Comparison of ENCODE assay signal across 7 cellular contexts in the genomic region with DNA sequence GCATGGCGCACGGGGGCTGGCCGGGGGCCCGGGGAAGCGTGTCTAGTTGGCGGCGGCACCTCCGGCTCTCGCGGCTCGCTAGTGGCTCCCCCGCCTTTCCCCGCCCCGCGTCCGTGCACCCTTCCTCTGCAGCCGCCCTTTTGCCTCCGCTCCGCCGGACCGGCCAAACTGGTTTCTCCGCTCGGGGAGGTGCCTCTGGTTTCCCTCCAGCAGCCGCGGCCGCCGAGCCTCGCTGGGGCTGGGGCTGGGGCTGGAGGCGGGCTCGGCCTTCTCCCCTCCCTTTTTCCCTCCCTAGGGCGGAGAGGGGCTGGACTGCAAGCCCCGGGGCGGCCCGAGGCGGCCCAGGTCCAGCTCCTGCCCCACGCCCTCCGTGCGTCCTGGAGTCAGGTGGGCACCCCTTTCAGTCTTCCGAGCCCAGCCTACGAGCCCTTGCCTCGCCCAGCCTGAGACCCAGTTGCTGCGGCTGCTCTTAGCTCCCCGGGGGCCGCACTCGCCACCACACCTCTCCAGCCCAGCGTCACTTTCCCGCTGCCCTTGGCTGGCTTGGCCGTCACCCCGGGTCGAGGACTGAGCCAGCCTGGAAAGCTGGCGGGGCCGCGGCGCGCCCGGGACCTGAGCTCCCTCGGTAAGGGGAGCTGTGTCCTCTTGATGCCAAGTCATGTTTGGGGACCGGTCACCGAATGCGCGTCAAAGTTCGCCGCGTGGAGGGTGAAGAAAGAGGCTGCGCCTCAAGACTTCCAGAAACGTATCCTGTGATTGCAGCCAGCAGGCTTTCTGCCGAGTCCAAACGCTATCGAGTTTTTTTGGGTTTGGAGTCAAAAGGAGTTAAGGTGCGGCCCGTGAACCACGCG. TPM values are rescaled to one million over a fixed set of nuclear protein-coding genes. Genes with fewer than 3 reads are reported as not detected.
A peak's percentile ranks its signal among the peaks of the same experiment; 100 is the strongest.
DNase-seq lines count a peak whose midpoint lies in the region; ATAC-seq, FAIRE-seq and TF ChIP-seq lines count a peak whose summit lies in the region.

A gene (minus strand): TSS at position 197 of the 851 bp plus-strand sequence. CDS start 71,508 bp downstream, outside the sequence.

- intact Hi-C loops in endothelial cell of umbilical vein (cut with micrococcal nuclease), result loop anchor here (1.0 to 5.0 kb wide), 5 partner anchors 19 to 126 kb away; no protein-coding TSS in a partner anchor

- WGBS in mesendoderm (ENCODE audit: extremely low coverage, insufficient coverage, low lambda C conversion rate), result no CpG with 5 or more reads among the region's 73 CpGs

- CTCF ChIA-PET in endothelial cell of umbilical vein (lab: Charles Lee), result interaction anchor here (1.1 to 1.8 kb wide), 5 partner anchors 15 to 78 kb away, joined by 3 to 7 read pairs (median 5); no protein-coding TSS in a partner anchor

- H3K79me2 ChIP-seq in endothelial cell of umbilical vein (ENCODE audit: control insufficient read depth, insufficient read depth, low read length) (peaks cover 40% of the 10 kb centered on the region), mesendoderm (ENCODE audit: control insufficient read depth, insufficient read depth, low read length) (no peaks in the 10 kb centered on the region)

- no peaks in the 10 kb centered on the region for H3K27me3 ChIP-seq in Peyer's patch
- no peaks in the 10 kb centered on the region for H3K27me3 ChIP-seq in endothelial cell of umbilical vein (ENCODE audit: control insufficient read depth in 2 of 2, insufficient read depth in 2 of 2, low read length in 2 of 2)
- peaks cover 8% of the 10 kb centered on the region for H3K27me3 ChIP-seq in mesendoderm (ENCODE audit: insufficient read depth, low read length, poor library complexity)

- TSS peak; percentile 65 for BruUV-seq in endothelial cell of umbilical vein (replicated peaks; lab: Mats Ljungman, UMichigan)

- peaks cover 2% of the 10 kb centered on the region for H3K79me1 ChIP-seq in mesendoderm (ENCODE audit: low read length)

- H4K8ac ChIP-seq in mesendoderm (ENCODE audit: low read depth, low read length), result no peak within 1 kb of the TSS

- peak within 1 kb of the TSS; percentile 87 for H2AFZ ChIP-seq in endothelial cell of umbilical vein (ENCODE audit: low read depth, low read length)

- H3K27ac ChIP-seq in Peyer's patch (peak within 1 kb of the TSS; percentile 52 to 96 (median 82)), endothelial cell of umbilical vein (ENCODE audit: insufficient read depth, low read depth, low read length) (peak within 1 kb of the TSS; percentile 63), mesendoderm (ENCODE audit: low read depth, low read length) (no peak within 1 kb of the TSS)

- peak; percentile 42 for ATAC-seq in HG02981 (IDR thresholded peaks at IDR 0.05; ENCODE audit: unreplicated experiment)

- no peaks in the 10 kb centered on the region for H3K4me1 Mint-ChIP-seq in type B pancreatic cell (ENCODE audit: unreplicated experiment)

- H2BK120ac ChIP-seq in mesendoderm (ENCODE audit: low read depth, low read length), result no peak within 1 kb of the TSS

- H3K9me3 ChIP-seq in Peyer's patch (no peaks in the 10 kb centered on the region), endothelial cell of umbilical vein (replicated peaks; ENCODE audit: control insufficient read depth, insufficient read depth, low read length) (no peaks in the 10 kb centered on the region)

- no peaks in the 10 kb centered on the region for H3K36me3 ChIP-seq in Peyer's patch
- peaks cover 0 to 2% of the 10 kb centered on the region in 2 experiments for H3K36me3 ChIP-seq in endothelial cell of umbilical vein (ENCODE audit: control insufficient read depth in 2 of 2, extremely low read depth in 1 of 2, insufficient read depth in 2 of 2, low read length in 2 of 2)
- H3K36me3 ChIP-seq in mesendoderm (ENCODE audit: control insufficient read depth, insufficient read depth, low read length), result no peaks in the 10 kb centered on the region

- peak within 1 kb of the TSS; percentile 94 for H3K56ac ChIP-seq in mesendoderm (ENCODE audit: low read length)

- H2AK5ac ChIP-seq in mesendoderm (ENCODE audit: low read length), result no peak within 1 kb of the TSS

- no peak for TF ChIP-seq POLR2A in GM12892 (IDR thresholded peaks at IDR 0.05; ENCODE audit: low read depth, low read length)
- peak; percentile 83 to 94 for TF ChIP-seq POLR2A in Peyer's patch (IDR thresholded peaks at IDR 0.05)
- peak; percentile 79 for TF ChIP-seq POLR2A in endothelial cell of umbilical vein (IDR thresholded peaks at IDR 0.05; ENCODE audit: low read depth, low read length)

- peak within 1 kb of the TSS; percentile 41 to 86 (median 64) for H3K4me3 ChIP-seq in Peyer's patch
- peak within 1 kb of the TSS; percentile 89 to 98 (median 94) for H3K4me3 ChIP-seq in endothelial cell of umbilical vein (replicated peaks in 1 of 3; ENCODE audit: insufficient read depth in 1 of 3, low read depth in 1 of 3, low read length in 3 of 3)
- H3K4me3 ChIP-seq in mesendoderm (ENCODE audit: low read length), result peak within 1 kb of the TSS; percentile 49

- peaks cover 56% of the 10 kb centered on the region for H3K27me3 Mint-ChIP-seq in type B pancreatic cell

- no peak within 1 kb of the TSS for H4K5ac ChIP-seq in mesendoderm (ENCODE audit: low read length)

- peaks cover 4% of the 10 kb centered on the region for H3K36me3 Mint-ChIP-seq in type B pancreatic cell

- H2BK5ac ChIP-seq in mesendoderm (ENCODE audit: low read length), result no peak within 1 kb of the TSS

- H3K23ac ChIP-seq in mesendoderm (ENCODE audit: low read length), result no peak within 1 kb of the TSS

- H2BK15ac ChIP-seq in mesendoderm (replicated peaks; ENCODE audit: low read depth), result no peak within 1 kb of the TSS

- H3K18ac ChIP-seq in mesendoderm (ENCODE audit: low read length), result peak within 1 kb of the TSS; percentile 24

- no peaks in the 10 kb centered on the region for H3K9me1 ChIP-seq in endothelial cell of umbilical vein (replicated peaks; ENCODE audit: control insufficient read depth, extremely low read depth, insufficient read depth, low read length)

- peak; percentile 28 for DNase-seq in GM12892 (ENCODE audit: insufficient read length)
- peak in 2 of 3 donors; percentile 93 to 98 for DNase-seq in Peyer's patch
- DNase-seq in endothelial cell of umbilical vein (ENCODE audit: low read depth, low spot score), result peak; percentile 86
- DNase-seq in mesendoderm, result peak; percentile 94
- peak; percentile 88 for DNase-seq in type B pancreatic cell (ENCODE audit: extremely low spot score, unreplicated experiment)
- DNase-seq in C1 segment of cervical spinal cord (lab: John Stamatoyannopoulos, UW), result no peak

- H3K9me3 Mint-ChIP-seq in type B pancreatic cell, result no peaks in the 10 kb centered on the region

- H3K9ac ChIP-seq in endothelial cell of umbilical vein (replicated peaks; ENCODE audit: extremely low read depth, insufficient read depth, low read length) (peak within 1 kb of the TSS; percentile 95), mesendoderm (ENCODE audit: low read length) (peak within 1 kb of the TSS; percentile 77)

- FAIRE-seq in GM12892 (lab: Jason Lieb, UNC) (no peak), endothelial cell of umbilical vein (lab: Jason Lieb, UNC) (peak; percentile 73)

- peak in 3 of 6 experiments; percentile 29 to 37 (median 34) for TF ChIP-seq CTCF in Peyer's patch (IDR thresholded peaks at IDR 0.05)
- TF ChIP-seq CTCF in endothelial cell of umbilical vein (IDR thresholded peaks at IDR 0.05; ENCODE audit: extremely low read depth in 1 of 2, insufficient read depth in 1 of 2, low read depth in 1 of 2, low read length in 2 of 2), result no peak
- no peak for TF ChIP-seq CTCF in type B pancreatic cell (conservative IDR thresholded peaks at IDR 0.05)

- H3K4ac ChIP-seq in mesendoderm (ENCODE audit: low read depth, low read length), result no peak within 1 kb of the TSS

- peaks cover 0 to 16% (median 5%) of the 10 kb centered on the region in 4 donors for H3K4me1 ChIP-seq in Peyer's patch
- H3K4me1 ChIP-seq in endothelial cell of umbilical vein (ENCODE audit: control insufficient read depth, extremely low read depth, insufficient read depth, low read length), result peaks cover 43% of the 10 kb centered on the region
- H3K4me1 ChIP-seq in mesendoderm (ENCODE audit: control insufficient read depth, low read depth, low read length), result peaks cover 3% of the 10 kb centered on the region

- POLR2A ChIA-PET in endothelial cell of umbilical vein (lab: Charles Lee), result interaction anchor here (0.6 to 1.1 kb wide), 4 partner anchors 16 to 24 kb away, joined by 3 read pairs; no protein-coding TSS in a partner anchor

- peak within 1 kb of the TSS; percentile 81 for H3K27ac Mint-ChIP-seq in type B pancreatic cell

- dilution Hi-C loops in endothelial cell of umbilical vein (cut with MboI; ENCODE audit: extremely low pct_ligation_motif_present, low sequenced_read_pairs), result no loop called here

- H3K4me3 Mint-ChIP-seq in type B pancreatic cell, result peak within 1 kb of the TSS; percentile 91

- peak within 1 kb of the TSS; percentile 89 for H3K4me2 ChIP-seq in endothelial cell of umbilical vein (ENCODE audit: insufficient read depth, low read length)
- H3K4me2 ChIP-seq in mesendoderm (ENCODE audit: low read length), result peak within 1 kb of the TSS; percentile 90

- H4K20me1 ChIP-seq in endothelial cell of umbilical vein (replicated peaks; ENCODE audit: control insufficient read depth, extremely low read depth, insufficient read depth, low read length), result no peaks in the 10 kb centered on the region

TF ChIP-seq in endothelial cell of umbilical vein, 7 proteins besides CTCF, POLR2A, EP300 and RAD21:
- TF ChIP-seq POLR2AphosphoS5 (IDR thresholded peaks at IDR 0.05; ENCODE audit: insufficient read depth, low read depth, low read length), result peak; percentile 70
- TF ChIP-seq GATA2 (IDR thresholded peaks at IDR 0.05; ENCODE audit: insufficient read depth, insufficient read length, low read depth, low read length), result no peak
TF ChIP-seq in endothelial cell of umbilical vein: peak in this region for 1.

RNA-seq across cellular contexts. Expression of the gene that starts here (rescaled TPM):
- polyA plus RNA-seq in GM12892 (2012; ENCODE audit: missing spikeins), result 0.15 TPM
- total RNA-seq in Peyer's patch (100 to 1,000 TPM in 2 of 4 donors, 10 to 100 TPM in 2; 97.3 to 115 (median 103) TPM), endothelial cell of umbilical vein (86.5 and 100 TPM in 2 replicates), type B pancreatic cell (ENCODE audit: low replicate concordance) (21.7 and 52.9 TPM in 2 replicates)
- 42.7 and 49.3 TPM in 2 replicates for polyA plus RNA-seq in endothelial cell of umbilical vein
- 32.7 and 33.4 TPM in 2 replicates for polyA plus RNA-seq in endothelial cell of umbilical vein (2011; cell fraction: cytosol; rRNA removed)
- polyA plus RNA-seq in endothelial cell of umbilical vein (2011; cell fraction: nucleus; rRNA removed), result 82.2 and 90.1 TPM in 2 replicates
- polyA plus RNA-seq in endothelial cell of umbilical vein (2012), result 17.7 and 27.5 TPM in 2 replicates
- 164 and 167 TPM in 2 replicates for polyA minus RNA-seq in endothelial cell of umbilical vein
- polyA minus RNA-seq in endothelial cell of umbilical vein (2011; cell fraction: cytosol; rRNA and poly(A)+ RNA removed), result 0.72 TPM
- polyA minus RNA-seq in endothelial cell of umbilical vein (2011; cell fraction: nucleus; rRNA and poly(A)+ RNA removed), result 135 and 183 TPM in 2 replicates
- 2.4 TPM for polyA plus RNA-seq in mesendoderm (2013, experiment 1 of 2)
- 2.4 TPM for polyA plus RNA-seq in mesendoderm (2013, experiment 2 of 2)

Comparison
In these comparisons a context has a peak if more than half of its experiments do, and no peak if none do; other contexts are left out.
1. DNase-seq: peak in GM12892 (single experiment), Peyer's patch (2 of 3), endothelial cell of umbilical vein (single experiment), mesendoderm (single experiment) and type B pancreatic cell (single experiment); none in C1 segment of cervical spinal cord (0 of 14).
2. Peak in every context shown above with its lines, with median percentiles within 50 percentile points of each other: H3K4me3 ChIP-seq.